8 cellular contexts compared by ENCODE assay signal in genomic region chr22:30694171-30694637, GRCh38. TPM values are rescaled to one million over a fixed set of nuclear protein-coding genes. Genes with fewer than 3 reads are reported as not detected.
DNase-seq lines count a peak whose midpoint lies in the region; ATAC-seq and TF ChIP-seq lines count a peak whose summit lies in the region.

No MANE protein-coding gene starts in this region.

- H3K9me3 ChIP-seq in right lobe of liver = no peaks in the 10 kb centered on the region

- TF ChIP-seq POLR2A in right lobe of liver (IDR thresholded peaks at IDR 0.05) = no peak

- peak overlapping the region; percentile 41; the same call in 1 of the 2 replicates for H3K4me3 ChIP-seq in GM08714 (ENCODE audit: low read length)
- peak overlapping the region; percentile 57 to 61 (median 59) for H3K4me3 ChIP-seq in right lobe of liver

- WGBS in right lobe of liver (ENCODE audit: insufficient coverage, low coverage, low lambda C conversion rate, missing lambda C conversion rate) = 0% methylated on average over 4 of the region's 38 CpGs

- no peaks in the 10 kb centered on the region for H3K36me3 ChIP-seq in right lobe of liver

- no peaks in the 10 kb centered on the region for H3K36me3 Mint-ChIP-seq in dendritic cell treated with granulocyte-macrophage colony-stimulating factor and Interleukin-4, amounts not matched to agents 40 ng/mL and 50 ng/mL, for 4 days (ENCODE audit: low read depth)

- peak; percentile 61 for DNase-seq in NCI-H2107 treated with DMSO at 0.1 percent for 48 hours (lab: John Stamatoyannopoulos, UW; ENCODE audit: unreplicated experiment)
- peak; percentile 58 for DNase-seq in activated CD4-positive, alpha-beta T cell treated with anti-CD3 and anti-CD28 coated beads, Interleukin-2, amount 50 U/mL, for 1 hour
- peak; percentile 72 to 80 (median 76) for DNase-seq in right lobe of liver
- peak; percentile 52 for DNase-seq in stimulated activated CD4-positive, alpha-beta T cell treated with anti-CD3 and anti-CD28 coated beads, Interleukin-4, amount 100 ng/mL, for 24 hours

- no peaks in the 10 kb centered on the region for H3K4me1 Mint-ChIP-seq in dendritic cell treated with granulocyte-macrophage colony-stimulating factor and Interleukin-4, amounts not matched to agents 40 ng/mL and 50 ng/mL, for 4 days (ENCODE audit: low read depth)

- H3K27me3 ChIP-seq in right lobe of liver = no peaks in the 10 kb centered on the region

- ATAC-seq in right lobe of liver = peak; percentile 81 to 86 (median 84)
- no peak for ATAC-seq in HG03280 (IDR thresholded peaks at IDR 0.05; ENCODE audit: unreplicated experiment)
- no peak for ATAC-seq in HG03196 (IDR thresholded peaks at IDR 0.05; ENCODE audit: unreplicated experiment)

- intact Hi-C loops in dendritic cell treated with granulocyte-macrophage colony-stimulating factor and Interleukin-4, amounts not matched to agents 40 ng/mL and 50 ng/mL, for 4 days (cut with micrococcal nuclease) = loop anchor here (10.0 kb wide), 1 partner anchor 59 kb away; the partner anchor contains the start of gene SLC35E4
- intact Hi-C loops in right lobe of liver (cut with DNase I) = no loop called here

- peak overlapping the region; percentile 25 for H3K27ac Mint-ChIP-seq in dendritic cell treated with granulocyte-macrophage colony-stimulating factor and Interleukin-4, amounts not matched to agents 40 ng/mL and 50 ng/mL, for 4 days

- peaks cover 69% of the 10 kb centered on the region for H3K27me3 Mint-ChIP-seq in dendritic cell treated with granulocyte-macrophage colony-stimulating factor and Interleukin-4, amounts not matched to agents 40 ng/mL and 50 ng/mL, for 4 days

- peaks cover 0 to 10% (median 0%) of the 10 kb centered on the region in 4 donors for H3K4me1 ChIP-seq in right lobe of liver

- peak overlapping the region; percentile 72 for H3K4me3 Mint-ChIP-seq in dendritic cell treated with granulocyte-macrophage colony-stimulating factor and Interleukin-4, amounts not matched to agents 40 ng/mL and 50 ng/mL, for 4 days

- no peaks in the 10 kb centered on the region for H3K9me3 Mint-ChIP-seq in dendritic cell treated with granulocyte-macrophage colony-stimulating factor and Interleukin-4, amounts not matched to agents 40 ng/mL and 50 ng/mL, for 4 days

- peak overlapping the region in 1 of 3 donors; percentile 5 for H3K27ac ChIP-seq in right lobe of liver

- no peak for TF ChIP-seq CTCF in right lobe of liver (IDR thresholded peaks at IDR 0.05)

RNA-seq across cellular contexts. Expression of gene OSBP2, which starts 0.5 kb away (rescaled TPM):
- total RNA-seq in right lobe of liver = 1 to 10 TPM in 3 of 6 experiments, under 1 TPM in 3; 0.31 to 3.4 (median 0.93) TPM

RNA-seq across cellular contexts. Expression of gene DUSP18, which starts 26.5 kb away (rescaled TPM):
- total RNA-seq in right lobe of liver = 1 to 10 TPM in 5 of 6 experiments, under 1 TPM in 1; 0.97 to 3.1 (median 2.2) TPM

RNA-seq across cellular contexts. Expression of gene SLC35E4, which starts 58.6 kb away (rescaled TPM):
- total RNA-seq in right lobe of liver = 1 to 10 TPM in 2 of 6 experiments, under 1 TPM in 4; 0.22 to 1.7 (median 0.48) TPM

Comparison
In these comparisons a context has a peak if more than half of its experiments do, and no peak if none do; other contexts are left out.
1. ATAC-seq: peak in right lobe of liver (4 of 4); none in HG03280 (single experiment) and HG03196 (single experiment).
2. Peak in every context shown above with its lines, with median percentiles within 50 percentile points of each other: DNase-seq.